Comparison of ENCODE assay signal across 27 cellular contexts in genomic region chr12:108441549-108441948, GRCh38.
DNase-seq lines count a peak whose midpoint lies in the region; ATAC-seq and TF ChIP-seq lines count a peak whose summit lies in the region.
"Had no signal": no experiment of that assay in that cellular context is flagged by ENCODE, and none has a peak within 500 bp of the region (broad histone marks: within the 10 kb centered on the region; RNA-seq: fewer than 3 reads in every experiment).

No MANE protein-coding gene starts in this region.

- no peak overlapping the region for H2BK12ac ChIP-seq in H9 (ENCODE audit: insufficient read length, low read depth, low read length)

- H3K4me1 ChIP-seq in A673 (ENCODE audit: insufficient read depth, low read length, poor library complexity, severe bottlenecking) (peaks cover 33% of the 10 kb centered on the region), H9 (ENCODE audit: insufficient read depth, low read length) (peaks cover 8% of the 10 kb centered on the region; the same call in 1 of the 2 replicates), ectodermal cell (ENCODE audit: control insufficient read depth, insufficient read depth, low read length) (peaks cover 8% of the 10 kb centered on the region), iPS-18a (ENCODE audit: control insufficient read depth, low read depth, low read length) (peaks cover 31% of the 10 kb centered on the region)
- H3K4me1 ChIP-seq: BE2C, SJSA1 had no signal

- CTCF ChIA-PET in A673 (lab: Charles Lee) = no interaction called here

- no peaks in the 10 kb centered on the region for H3K79me1 ChIP-seq in H9 (ENCODE audit: insufficient read depth, low read depth, low read length, poor library complexity, severe bottlenecking)

- no peak for TF ChIP-seq CTCF in A673 (conservative IDR thresholded peaks at IDR 0.05; ENCODE audit: low read depth, low read length)
- TF ChIP-seq CTCF in H9 (conservative IDR thresholded peaks at IDR 0.05) = no peak

- no peak for ATAC-seq in left lobe of liver
- ATAC-seq: HCT116, K562 had no signal

- H3K23me2 ChIP-seq in H9 (ENCODE audit: insufficient read length, low read depth, low read length, poor library complexity, severe bottlenecking) = no peaks in the 10 kb centered on the region

- H3K9me3 Mint-ChIP-seq in H9 = no peaks in the 10 kb centered on the region; a peak in 1 of 5 replicates

- no TSS peak for BruUV-seq in A673 (replicated peaks; lab: Mats Ljungman, UMichigan)

- H3K23ac ChIP-seq in H9 (ENCODE audit: insufficient read length, low read depth, low read length) = no peak overlapping the region

- no peak overlapping the region for H2BK120ac ChIP-seq in H9 (ENCODE audit: low read depth, low read length, poor library complexity, severe bottlenecking)

- no peak overlapping the region for H4K91ac ChIP-seq in H9 (ENCODE audit: insufficient read length, low read depth, low read length)

- H3K14ac ChIP-seq in H9 (ENCODE audit: insufficient read depth, low read length) = no peak overlapping the region

- no peak overlapping the region for H2AK5ac ChIP-seq in H9 (ENCODE audit: insufficient read length, low read length)

- no peaks in the 10 kb centered on the region for H3K27me3 Mint-ChIP-seq in H9 (ENCODE audit: low read depth)

- H3K27me3 ChIP-seq in A673 (replicated peaks; ENCODE audit: insufficient read depth, low read depth, low read length, poor library complexity) = no peaks in the 10 kb centered on the region
- no peaks in the 10 kb centered on the region for H3K27me3 ChIP-seq in H9 (ENCODE audit: insufficient read depth, low read length)
- H3K27me3 ChIP-seq in ectodermal cell (ENCODE audit: control insufficient read depth, insufficient read depth, low read length, poor library complexity, severe bottlenecking) = no peaks in the 10 kb centered on the region
- no peaks in the 10 kb centered on the region for H3K27me3 ChIP-seq in iPS-18a (ENCODE audit: control insufficient read depth, insufficient read depth, low read length)
- H3K27me3 ChIP-seq: BE2C had no signal

- H3K79me2 ChIP-seq in H9 (ENCODE audit: insufficient read depth, low read length) = no peaks in the 10 kb centered on the region

- peak overlapping the region; percentile 70 for H3K27ac ChIP-seq in A673 (ENCODE audit: low read depth, low read length, poor library complexity, severe bottlenecking)
- H3K27ac ChIP-seq in H9 (ENCODE audit: insufficient read length, low read depth, low read length) = peak overlapping the region; percentile 83
- peak overlapping the region; percentile 61 for H3K27ac ChIP-seq in ectodermal cell (ENCODE audit: insufficient read depth, low read depth, low read length, poor library complexity, severe bottlenecking)
- H3K27ac ChIP-seq in iPS-18a (ENCODE audit: low read length) = peak overlapping the region; percentile 62
- H3K27ac ChIP-seq: 22Rv1, HL-60, SJSA1 had no signal

- H2AFZ ChIP-seq in H9 (ENCODE audit: low read length) = no peak overlapping the region

- no CpG with 5 or more reads among the region's 4 CpGs for WGBS in H9 (ENCODE audit: extremely low coverage, insufficient read length, low lambda C conversion rate)
- 25 to 29% methylated on average over 4 of the region's 4 CpGs for WGBS in ectodermal cell, 2 experiments

- H4K20me1 ChIP-seq in H9 (ENCODE audit: control insufficient read depth, insufficient read depth, insufficient read length) = no peaks in the 10 kb centered on the region

- H3T11ph ChIP-seq in H9 (ENCODE audit: low read length) = no peak overlapping the region

- H2BK5ac ChIP-seq in H9 (ENCODE audit: insufficient read length, low read length) = no peak overlapping the region

- no peaks in the 10 kb centered on the region for H3K9me3 ChIP-seq in A673 (ENCODE audit: low read depth, low read length, poor library complexity, severe bottlenecking)
- no peaks in the 10 kb centered on the region for H3K9me3 ChIP-seq in H9 (ENCODE audit: control insufficient read depth, low read depth, low read length)
- H3K9me3 ChIP-seq in ectodermal cell (ENCODE audit: control insufficient read depth, low read length) = no peaks in the 10 kb centered on the region
- no peaks in the 10 kb centered on the region for H3K9me3 ChIP-seq in iPS-18a (ENCODE audit: control insufficient read depth, low read depth, low read length)
- H3K9me3 ChIP-seq: BE2C, SJSA1 had no signal

- POLR2A ChIA-PET in A673 (lab: Charles Lee; ENCODE audit: low non-redundant PET) = no interaction called here

- DNase-seq in A673 (ENCODE audit: low spot score) (peak; percentile 42), H9 (peak; percentile 62), left lobe of liver (ENCODE audit: low spot score) (no peak), NCI-H446 treated with DMSO at 0.1 percent for 48 hours (lab: John Stamatoyannopoulos, UW) (no peak), NCI-H1092 treated with DMSO at 0.1 percent for 48 hours (lab: John Stamatoyannopoulos, UW) (no peak), NK-92 (lab: John Stamatoyannopoulos, UW; ENCODE audit: unreplicated experiment) (no peak)
- DNase-seq: ACHN; BE2C; CD4-positive, CD25-positive, alpha-beta regulatory T cell; DMS153; GDM1; GOT3; Kasumi-1; NCI-H146; NCI-H1930; NCI-H2107; NCI-H524 treated with DMSO at 0.1 percent for 48 hours; NCI-H82; Right ventricle myocardium superior; RPMI8226 had no signal

- H4K8ac ChIP-seq in H9 (replicated peaks; ENCODE audit: insufficient read length, low read depth, low read length) = no peak overlapping the region

- intact Hi-C loops in A673 (cut with micrococcal nuclease; ENCODE audit: unreplicated experiment) = no loop called here

- peaks cover 0 to 2% (median 1%) of the 10 kb centered on the region in 3 experiments; a peak in 2 of 7 replicates for H3K36me3 Mint-ChIP-seq in H9 (ENCODE audit: insufficient read depth in 1 of 3, low read depth in 3 of 3)
- H3K36me3 Mint-ChIP-seq: CD4-positive, CD25-positive, alpha-beta regulatory T cell had no signal

- H3K56ac ChIP-seq in H9 (ENCODE audit: insufficient read length, low read depth, low read length) = no peak overlapping the region

- H3K4me3 ChIP-seq in A673 (ENCODE audit: low read depth, low read length, poor library complexity, severe bottlenecking) = no peak overlapping the region
- H3K4me3 ChIP-seq in ectodermal cell (ENCODE audit: insufficient read depth, low read depth, low read length) = no peak overlapping the region
- peak overlapping the region; percentile 32 for H3K4me3 ChIP-seq in iPS-18a (ENCODE audit: low read length)
- H3K4me3 ChIP-seq: K562, SJSA1 had no signal

- H3K4me3 Mint-ChIP-seq in H9 = peak overlapping the region in 1 of 2 experiments; percentile 31; a peak in 2 of 5 replicates
- H3K4me3 Mint-ChIP-seq: CD4-positive, CD25-positive, alpha-beta regulatory T cell had no signal

- H3K18ac ChIP-seq in H9 (ENCODE audit: insufficient read length, low read depth, low read length) = no peak overlapping the region

- H4K5ac ChIP-seq in H9 (ENCODE audit: insufficient read length, low read depth, low read length) = no peak overlapping the region

- no peak overlapping the region for H2BK15ac ChIP-seq in H9 (ENCODE audit: low read depth, low read length)

- no peak overlapping the region for H3K4ac ChIP-seq in H9 (ENCODE audit: low read depth, low read length)

- peaks cover 39 to 41% of the 10 kb centered on the region in 2 experiments for H3K4me1 Mint-ChIP-seq in H9

- H3K36me3 ChIP-seq in A673 (ENCODE audit: insufficient read depth, low read length, poor library complexity, severe bottlenecking) (no peaks in the 10 kb centered on the region), ectodermal cell (ENCODE audit: control insufficient read depth, insufficient read depth, low read length) (no peaks in the 10 kb centered on the region), iPS-18a (ENCODE audit: control insufficient read depth, low read depth, low read length) (no peaks in the 10 kb centered on the region)
- H3K36me3 ChIP-seq: BE2C, SJSA1 had no signal

- peak overlapping the region; percentile 27 for H3K4me2 ChIP-seq in H9 (ENCODE audit: insufficient read depth, insufficient read length, low read length)

- H2BK20ac ChIP-seq in H9 (ENCODE audit: low read depth, low read length, poor library complexity, severe bottlenecking) = no peak overlapping the region

- H3K9ac ChIP-seq in H9 (ENCODE audit: extremely low read depth, insufficient read length, low read length) (no peak overlapping the region), iPS-18a (ENCODE audit: low read length) (peak overlapping the region; percentile 28)

- peak overlapping the region; percentile 45 to 97 (median 97) for H3K27ac Mint-ChIP-seq in H9
- H3K27ac Mint-ChIP-seq: CD4-positive, CD25-positive, alpha-beta regulatory T cell had no signal

Comparison
In these comparisons a context has a peak if more than half of its experiments do, and no peak if none do; other contexts are left out.
1. DNase-seq: peak in A673 (single experiment) and H9 (single experiment); none in left lobe of liver (single experiment), NCI-H446 treated with DMSO at 0.1 percent for 48 hours (single experiment), NCI-H1092 treated with DMSO at 0.1 percent for 48 hours (single experiment) and NK-92 (single experiment).
2. Peak in every context shown above with its lines, with median percentiles within 50 percentile points of each other: H3K27ac ChIP-seq.